ENCODE assay signal across 9 cellular contexts in genomic region chr6:41286544-41287346, GRCh38. TPM values are rescaled to one million over a fixed set of nuclear protein-coding genes. Genes with fewer than 3 reads are reported as not detected.
DNase-seq lines count a peak whose midpoint lies in the region; ATAC-seq and TF ChIP-seq lines count a peak whose summit lies in the region.
"Had no signal": no experiment of that assay in that cellular context is flagged by ENCODE, and none has a peak within 500 bp of the region (broad histone marks: within the 10 kb centered on the region; RNA-seq: fewer than 3 reads in every experiment).

TSS of gene TREM1 (minus strand) at chr6:41286682. CDS start at chr6:41286655, 27 bp downstream.

- H3K9me3 ChIP-seq in heart left ventricle: no peaks in the 10 kb centered on the region
- no peaks in the 10 kb centered on the region for H3K9me3 ChIP-seq in skeletal muscle tissue (ENCODE audit: control insufficient read depth in 3 of 3, low read length in 3 of 3)
- no peaks in the 10 kb centered on the region for H3K9me3 ChIP-seq in CD8-positive, alpha-beta memory T cell (ENCODE audit: low read length)

- peaks cover 7% of the 10 kb centered on the region for H3K4me1 Mint-ChIP-seq in HFFc6 (ENCODE audit: low read depth)
- no peaks in the 10 kb centered on the region for H3K4me1 Mint-ChIP-seq in CD8-positive, alpha-beta memory T cell
- H3K4me1 Mint-ChIP-seq: central memory CD8-positive, alpha-beta T cell had no signal

- H3K4me1 ChIP-seq in heart left ventricle (peaks cover 0 to 22% (median 0%) of the 10 kb centered on the region in 12 donors), skeletal muscle tissue (ENCODE audit: control insufficient read depth in 3 of 3, insufficient read depth in 3 of 3, low read length in 3 of 3) (peaks cover 0 to 4% (median 0%) of the 10 kb centered on the region in 3 donors)
- H3K4me1 ChIP-seq in CD8-positive, alpha-beta memory T cell (ENCODE audit: insufficient read depth, low read length): no peaks in the 10 kb centered on the region

- H3K27me3 ChIP-seq in heart left ventricle (peaks cover 0 to 6% (median 0%) of the 10 kb centered on the region in 9 donors), skeletal muscle tissue (ENCODE audit: control insufficient read depth in 3 of 3, insufficient read depth in 3 of 3, low read length in 3 of 3) (peaks cover 0 to 5% (median 5%) of the 10 kb centered on the region in 3 donors)
- no peaks in the 10 kb centered on the region for H3K27me3 ChIP-seq in CD8-positive, alpha-beta memory T cell (ENCODE audit: insufficient read depth, low read length, poor library complexity, severe bottlenecking)

- no peak for TF ChIP-seq CTCF in HFFc6 (IDR thresholded peaks at IDR 0.05)
- no peak for TF ChIP-seq CTCF in heart left ventricle (IDR thresholded peaks at IDR 0.05)

- no peaks in the 10 kb centered on the region for H3K36me3 Mint-ChIP-seq in HFFc6 (ENCODE audit: low read depth)
- H3K36me3 Mint-ChIP-seq in CD8-positive, alpha-beta memory T cell: peaks cover 0 to 14% (median 0%) of the 10 kb centered on the region in 3 donors
- H3K36me3 Mint-ChIP-seq: T-cell had no signal

- WGBS in heart left ventricle, 4 donors: 70 to 76% (median 72%) methylated on average over 8 of the region's 8 CpGs

- CTCF ChIA-PET in CD8-positive, alpha-beta memory T cell (lab: Charles Lee): no interaction called here

- H3K27me3 Mint-ChIP-seq in HFFc6 (ENCODE audit: insufficient read depth): peaks cover 19% of the 10 kb centered on the region
- H3K27me3 Mint-ChIP-seq in CD8-positive, alpha-beta memory T cell: peaks cover 2 to 44% of the 10 kb centered on the region in 2 donors

- no peaks in the 10 kb centered on the region for H3K9me3 Mint-ChIP-seq in HFFc6
- peaks cover 0 to 2% (median 0%) of the 10 kb centered on the region in 5 donors for H3K9me3 Mint-ChIP-seq in CD8-positive, alpha-beta memory T cell
- H3K9me3 Mint-ChIP-seq: central memory CD8-positive, alpha-beta T cell; T-cell had no signal

- H3K36me3 ChIP-seq in heart left ventricle: no peaks in the 10 kb centered on the region
- no peaks in the 10 kb centered on the region for H3K36me3 ChIP-seq in skeletal muscle tissue (ENCODE audit: control insufficient read depth in 3 of 3, insufficient read depth in 3 of 3, low read length in 3 of 3)
- no peaks in the 10 kb centered on the region for H3K36me3 ChIP-seq in CD8-positive, alpha-beta memory T cell (ENCODE audit: insufficient read depth, low read length)

- DNase-seq in HFFc6: peak; percentile 64
- peak; percentile 26 for DNase-seq in SHP77 treated with DMSO at 0.1 percent for 48 hours (lab: John Stamatoyannopoulos, UW)
- peak in 4 of 5 donors; percentile 42 to 62 (median 51) for DNase-seq in heart left ventricle
- DNase-seq in CD8-positive, alpha-beta memory T cell: no peak
- no peak for DNase-seq in NCI-H2081 (lab: John Stamatoyannopoulos, UW)

- H3K27ac ChIP-seq in heart left ventricle (peak within 1 kb of the TSS in 5 of 12 donors; percentile 9 to 81 (median 34)), skeletal muscle tissue (ENCODE audit: low read depth, low read length) (peak within 1 kb of the TSS; percentile 33)
- H3K27ac ChIP-seq in CD8-positive, alpha-beta memory T cell (ENCODE audit: low read depth, low read length): no peak within 1 kb of the TSS

- POLR2A ChIA-PET in CD8-positive, alpha-beta memory T cell (lab: Charles Lee): no interaction called here

- ATAC-seq in heart left ventricle (peak; percentile 61 to 86 (median 84)), GM21526 (IDR thresholded peaks at IDR 0.05; ENCODE audit: low FRiP score, unreplicated experiment) (no peak)
- ATAC-seq: T-cell had no signal

- no peak within 1 kb of the TSS; the same call in 1 of the 2 replicates for H3K27ac Mint-ChIP-seq in HFFc6
- H3K27ac Mint-ChIP-seq in CD8-positive, alpha-beta memory T cell: peak within 1 kb of the TSS in 2 of 8 donors; percentile 13 to 41
- H3K27ac Mint-ChIP-seq: T-cell had no signal

- no peak within 1 kb of the TSS for H3K4me3 Mint-ChIP-seq in HFFc6
- H3K4me3 Mint-ChIP-seq in CD8-positive, alpha-beta memory T cell: no peak within 1 kb of the TSS
- H3K4me3 Mint-ChIP-seq: central memory CD8-positive, alpha-beta T cell; T-cell had no signal

- H3K4me3 ChIP-seq in heart left ventricle (no peak within 1 kb of the TSS), skeletal muscle tissue (ENCODE audit: low read length in 3 of 3) (no peak within 1 kb of the TSS)
- H3K4me3 ChIP-seq in CD8-positive, alpha-beta memory T cell (ENCODE audit: low read length): no peak within 1 kb of the TSS

- TF ChIP-seq POLR2A in heart left ventricle (IDR thresholded peaks at IDR 0.05): no peak

- no peak within 1 kb of the TSS for H3K9ac ChIP-seq in skeletal muscle tissue (ENCODE audit: low read depth in 1 of 3, low read length in 3 of 3)

- intact Hi-C loops in heart left ventricle (cut with DNase I): no loop called here

RNA-seq across cellular contexts. Expression of gene TREM1, which starts in this region (rescaled TPM):
- under 1 TPM in 1 of 6 experiments, not detected in 5; 0.09 TPM for total RNA-seq in HFFc6 (2021; fragmentation: NEBNext Ultra II Directional; extraction: Animal tissue kit (Norgen Biotek cat#: 25700))
- 10 to 100 TPM in 1 of 9 donors, 1 to 10 TPM in 3, under 1 TPM in 5; 0.19 to 11.8 (median 0.75) TPM for total RNA-seq in heart left ventricle
- 10 to 100 TPM in 1 of 2 donors, under 1 TPM in 1; 0.38 to 18.4 TPM for polyA plus RNA-seq in heart left ventricle
- under 0.01 TPM for total RNA-seq in skeletal muscle tissue
- total RNA-seq in CD8-positive, alpha-beta memory T cell: not detected
- polyA plus RNA-seq in CD8-positive, alpha-beta memory T cell: not detected

Comparison
In these comparisons a context has a peak if more than half of its experiments do, and no peak if none do; other contexts are left out.
1. Peak in DNase-seq in HFFc6; RNA of the gene not detected or under 1 TPM.
2. DNase-seq: peak in SHP77 treated with DMSO at 0.1 percent for 48 hours (single experiment) and heart left ventricle (4 of 5); none in CD8-positive, alpha-beta memory T cell (0 of 5) and NCI-H2081 (0 of 2).